ENCODE assay signal across 15 cellular contexts in the genomic region with DNA sequence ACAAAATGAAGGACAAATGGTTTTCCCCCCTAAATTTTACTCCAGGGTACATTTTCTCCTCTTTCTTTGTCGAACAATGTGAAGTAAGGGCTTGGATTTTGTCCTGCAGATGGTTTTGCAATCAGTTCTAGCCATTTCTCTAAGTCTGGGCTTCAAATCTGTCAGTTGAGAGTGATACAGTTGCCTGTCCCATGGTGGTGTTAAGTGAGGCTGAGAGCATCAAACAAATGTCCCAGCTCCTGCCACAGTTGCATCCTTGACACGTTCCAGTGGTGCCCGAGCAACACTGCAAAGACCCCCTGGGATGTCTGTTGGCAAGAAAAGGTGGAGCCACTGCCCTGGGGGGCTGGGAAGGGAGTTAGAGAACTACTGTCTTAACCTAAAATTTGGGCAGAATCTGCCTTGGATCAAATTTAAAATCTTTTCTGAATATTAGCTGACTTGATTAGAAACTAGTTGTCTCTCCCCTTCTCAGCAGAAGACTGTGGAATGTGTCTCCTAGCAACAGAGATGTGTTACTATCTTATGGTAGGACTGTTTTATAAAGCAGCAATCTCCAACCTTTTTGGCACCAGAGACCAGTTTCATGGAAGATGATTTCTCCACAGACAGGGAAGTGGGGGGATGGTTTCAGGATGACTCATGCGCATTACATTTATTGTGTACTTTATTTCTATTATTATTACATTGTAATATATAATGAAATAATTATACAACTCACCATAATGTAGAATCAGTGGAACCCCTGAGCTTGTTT.
DNase-seq lines count a peak whose midpoint lies in the region; ATAC-seq, FAIRE-seq and TF ChIP-seq lines count a peak whose summit lies in the region.
"Had no signal": no experiment of that assay in that cellular context is flagged by ENCODE, and none has a peak within 500 bp of the region (broad histone marks: within the 10 kb centered on the region; RNA-seq: fewer than 3 reads in every experiment).

No MANE protein-coding gene starts in this region.

- peaks cover 17 to 36% (median 27%) of the 10 kb centered on the region in 4 donors for H3K4me1 ChIP-seq in esophagus muscularis mucosa

- H3K9me3 ChIP-seq in esophagus muscularis mucosa, result no peaks in the 10 kb centered on the region

- intact Hi-C loops in esophagus muscularis mucosa (cut with DNase I), result no loop called here

- H3K27me3 ChIP-seq in esophagus muscularis mucosa, result no peaks in the 10 kb centered on the region

- FAIRE-seq in RCC 7860 (lab: Jason Lieb, UNC), result no peak
- FAIRE-seq: small intestine had no signal

- peak overlapping the region in 3 of 4 donors; percentile 44 to 67 (median 46) for H3K27ac ChIP-seq in esophagus muscularis mucosa (replicated peaks in 1 of 4)

- TF ChIP-seq POLR2A in esophagus muscularis mucosa (IDR thresholded peaks at IDR 0.05; ENCODE audit: low read depth), result no peak

- no peak for TF ChIP-seq EP300 in esophagus muscularis mucosa (IDR thresholded peaks at IDR 0.05)

- DNase-seq in ELR (ENCODE audit: low read depth) (peak; percentile 58), RCC 7860 (ENCODE audit: low spot score) (peak; percentile 26), esophagus muscularis mucosa (ENCODE audit: extremely low spot score) (no peak), myocyte (ENCODE audit: low read depth) (peak; percentile 37), NCI-H2171 treated with DMSO at 0.1 percent for 48 hours (lab: John Stamatoyannopoulos, UW) (no peak), NCI-H2196 (lab: John Stamatoyannopoulos, UW; ENCODE audit: unreplicated experiment) (no peak)
- no peak for DNase-seq in activated CD8-positive, alpha-beta memory T cell treated with anti-CD3 and anti-CD28 coated beads, Interleukin-2, amount 50 U/mL, for 48 hours
- DNase-seq: activated CD8-positive, alpha-beta T cell treated with anti-CD3 and anti-CD28 coated beads for 36 hours; foreskin melanocyte; naive thymus-derived CD4-positive, alpha-beta T cell; NCI-H1105 treated with DMSO at 0.1 percent for 48 hours; NCI-H69; RPMI8226; small intestine had no signal

- WGBS in esophagus muscularis mucosa, result 48% methylated on average over 4 of the region's 4 CpGs

- no peak for ATAC-seq in HG03159 (IDR thresholded peaks at IDR 0.05; ENCODE audit: unreplicated experiment)
- ATAC-seq: activated CD8-positive, alpha-beta T cell treated with anti-CD3 and anti-CD28 coated beads for 36 hours; naive thymus-derived CD4-positive, alpha-beta T cell had no signal

- no peak overlapping the region for H3K4me3 ChIP-seq in esophagus muscularis mucosa

- no peaks in the 10 kb centered on the region for H3K36me3 ChIP-seq in esophagus muscularis mucosa

- no peak for TF ChIP-seq CTCF in esophagus muscularis mucosa (IDR thresholded peaks at IDR 0.05)

Comparison
In these comparisons a context has a peak if more than half of its experiments do, and no peak if none do; other contexts are left out.
1. DNase-seq: peak in ELR (single experiment), RCC 7860 (single experiment) and myocyte (single experiment); none in esophagus muscularis mucosa (single experiment), NCI-H2171 treated with DMSO at 0.1 percent for 48 hours (single experiment), NCI-H2196 (single experiment) and activated CD8-positive, alpha-beta memory T cell treated with anti-CD3 and anti-CD28 coated beads, Interleukin-2, amount 50 U/mL, for 48 hours (single experiment).